In genomic region chr12:9961106-9961505, GRCh38 we compare ENCODE assay signal across 1 cellular context.
TF ChIP-seq lines count a peak whose summit lies in the region.

No MANE protein-coding gene starts in this region.

TF ChIP-seq in GM23338, 12 proteins besides CTCF, POLR2A, EP300 and RAD21 (continued from another document):
- TF ChIP-seq, protein P1, sequence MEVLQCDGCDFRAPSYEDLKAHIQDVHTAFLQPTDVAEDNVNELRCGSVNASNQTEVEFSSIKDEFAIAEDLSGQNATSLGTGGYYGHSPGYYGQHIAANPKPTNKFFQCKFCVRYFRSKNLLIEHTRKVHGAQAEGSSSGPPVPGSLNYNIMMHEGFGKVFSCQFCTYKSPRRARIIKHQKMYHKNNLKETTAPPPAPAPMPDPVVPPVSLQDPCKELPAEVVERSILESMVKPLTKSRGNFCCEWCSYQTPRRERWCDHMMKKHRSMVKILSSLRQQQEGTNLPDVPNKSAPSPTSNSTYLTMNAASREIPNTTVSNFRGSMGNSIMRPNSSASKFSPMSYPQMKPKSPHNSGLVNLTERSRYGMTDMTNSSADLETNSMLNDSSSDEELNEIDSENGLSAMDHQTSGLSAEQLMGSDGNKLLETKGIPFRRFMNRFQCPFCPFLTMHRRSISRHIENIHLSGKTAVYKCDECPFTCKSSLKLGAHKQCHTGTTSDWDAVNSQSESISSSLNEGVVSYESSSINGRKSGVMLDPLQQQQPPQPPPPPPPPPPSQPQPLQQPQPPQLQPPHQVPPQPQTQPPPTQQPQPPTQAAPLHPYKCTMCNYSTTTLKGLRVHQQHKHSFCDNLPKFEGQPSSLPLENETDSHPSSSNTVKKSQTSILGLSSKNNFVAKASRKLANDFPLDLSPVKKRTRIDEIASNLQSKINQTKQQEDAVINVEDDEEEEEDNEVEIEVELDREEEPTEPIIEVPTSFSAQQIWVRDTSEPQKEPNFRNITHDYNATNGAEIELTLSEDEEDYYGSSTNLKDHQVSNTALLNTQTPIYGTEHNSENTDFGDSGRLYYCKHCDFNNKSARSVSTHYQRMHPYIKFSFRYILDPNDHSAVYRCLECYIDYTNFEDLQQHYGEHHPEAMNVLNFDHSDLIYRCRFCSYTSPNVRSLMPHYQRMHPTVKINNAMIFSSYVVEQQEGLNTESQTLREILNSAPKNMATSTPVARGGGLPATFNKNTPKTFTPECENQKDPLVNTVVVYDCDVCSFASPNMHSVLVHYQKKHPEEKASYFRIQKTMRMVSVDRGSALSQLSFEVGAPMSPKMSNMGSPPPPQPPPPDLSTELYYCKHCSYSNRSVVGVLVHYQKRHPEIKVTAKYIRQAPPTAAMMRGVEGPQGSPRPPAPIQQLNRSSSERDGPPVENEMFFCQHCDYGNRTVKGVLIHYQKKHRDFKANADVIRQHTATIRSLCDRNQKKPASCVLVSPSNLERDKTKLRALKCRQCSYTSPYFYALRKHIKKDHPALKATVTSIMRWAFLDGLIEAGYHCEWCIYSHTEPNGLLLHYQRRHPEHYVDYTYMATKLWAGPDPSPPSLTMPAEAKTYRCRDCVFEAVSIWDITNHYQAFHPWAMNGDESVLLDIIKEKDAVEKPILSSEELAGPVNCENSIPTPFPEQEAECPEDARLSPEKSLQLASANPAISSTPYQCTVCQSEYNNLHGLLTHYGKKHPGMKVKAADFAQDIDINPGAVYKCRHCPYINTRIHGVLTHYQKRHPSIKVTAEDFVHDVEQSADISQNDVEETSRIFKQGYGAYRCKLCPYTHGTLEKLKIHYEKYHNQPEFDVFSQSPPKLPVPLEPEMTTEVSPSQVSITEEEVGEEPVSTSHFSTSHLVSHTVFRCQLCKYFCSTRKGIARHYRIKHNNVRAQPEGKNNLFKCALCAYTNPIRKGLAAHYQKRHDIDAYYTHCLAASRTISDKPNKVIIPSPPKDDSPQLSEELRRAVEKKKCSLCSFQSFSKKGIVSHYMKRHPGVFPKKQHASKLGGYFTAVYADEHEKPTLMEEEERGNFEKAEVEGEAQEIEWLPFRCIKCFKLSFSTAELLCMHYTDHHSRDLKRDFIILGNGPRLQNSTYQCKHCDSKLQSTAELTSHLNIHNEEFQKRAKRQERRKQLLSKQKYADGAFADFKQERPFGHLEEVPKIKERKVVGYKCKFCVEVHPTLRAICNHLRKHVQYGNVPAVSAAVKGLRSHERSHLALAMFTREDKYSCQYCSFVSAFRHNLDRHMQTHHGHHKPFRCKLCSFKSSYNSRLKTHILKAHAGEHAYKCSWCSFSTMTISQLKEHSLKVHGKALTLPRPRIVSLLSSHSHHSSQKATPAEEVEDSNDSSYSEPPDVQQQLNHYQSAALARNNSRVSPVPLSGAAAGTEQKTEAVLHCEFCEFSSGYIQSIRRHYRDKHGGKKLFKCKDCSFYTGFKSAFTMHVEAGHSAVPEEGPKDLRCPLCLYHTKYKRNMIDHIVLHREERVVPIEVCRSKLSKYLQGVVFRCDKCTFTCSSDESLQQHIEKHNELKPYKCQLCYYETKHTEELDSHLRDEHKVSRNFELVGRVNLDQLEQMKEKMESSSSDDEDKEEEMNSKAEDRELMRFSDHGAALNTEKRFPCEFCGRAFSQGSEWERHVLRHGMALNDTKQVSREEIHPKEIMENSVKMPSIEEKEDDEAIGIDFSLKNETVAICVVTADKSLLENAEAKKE (CRISPR knock-in tag; IDR thresholded peaks at IDR 0.05), result no peak
- no peak for TF ChIP-seq EZH2 (IDR thresholded peaks at IDR 0.05; ENCODE audit: low read depth, unreplicated experiment)
- TF ChIP-seq, protein P2, sequence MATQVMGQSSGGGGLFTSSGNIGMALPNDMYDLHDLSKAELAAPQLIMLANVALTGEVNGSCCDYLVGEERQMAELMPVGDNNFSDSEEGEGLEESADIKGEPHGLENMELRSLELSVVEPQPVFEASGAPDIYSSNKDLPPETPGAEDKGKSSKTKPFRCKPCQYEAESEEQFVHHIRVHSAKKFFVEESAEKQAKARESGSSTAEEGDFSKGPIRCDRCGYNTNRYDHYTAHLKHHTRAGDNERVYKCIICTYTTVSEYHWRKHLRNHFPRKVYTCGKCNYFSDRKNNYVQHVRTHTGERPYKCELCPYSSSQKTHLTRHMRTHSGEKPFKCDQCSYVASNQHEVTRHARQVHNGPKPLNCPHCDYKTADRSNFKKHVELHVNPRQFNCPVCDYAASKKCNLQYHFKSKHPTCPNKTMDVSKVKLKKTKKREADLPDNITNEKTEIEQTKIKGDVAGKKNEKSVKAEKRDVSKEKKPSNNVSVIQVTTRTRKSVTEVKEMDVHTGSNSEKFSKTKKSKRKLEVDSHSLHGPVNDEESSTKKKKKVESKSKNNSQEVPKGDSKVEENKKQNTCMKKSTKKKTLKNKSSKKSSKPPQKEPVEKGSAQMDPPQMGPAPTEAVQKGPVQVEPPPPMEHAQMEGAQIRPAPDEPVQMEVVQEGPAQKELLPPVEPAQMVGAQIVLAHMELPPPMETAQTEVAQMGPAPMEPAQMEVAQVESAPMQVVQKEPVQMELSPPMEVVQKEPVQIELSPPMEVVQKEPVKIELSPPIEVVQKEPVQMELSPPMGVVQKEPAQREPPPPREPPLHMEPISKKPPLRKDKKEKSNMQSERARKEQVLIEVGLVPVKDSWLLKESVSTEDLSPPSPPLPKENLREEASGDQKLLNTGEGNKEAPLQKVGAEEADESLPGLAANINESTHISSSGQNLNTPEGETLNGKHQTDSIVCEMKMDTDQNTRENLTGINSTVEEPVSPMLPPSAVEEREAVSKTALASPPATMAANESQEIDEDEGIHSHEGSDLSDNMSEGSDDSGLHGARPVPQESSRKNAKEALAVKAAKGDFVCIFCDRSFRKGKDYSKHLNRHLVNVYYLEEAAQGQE (IDR thresholded peaks at IDR 0.05; ENCODE audit: unreplicated experiment), result no peak
- TF ChIP-seq EZH2phosphoT487 (IDR thresholded peaks at IDR 0.05; ENCODE audit: unreplicated experiment), result no peak
- TF ChIP-seq ZNF114 (CRISPR knock-in tag; IDR thresholded peaks at IDR 0.05), result no peak
- TF ChIP-seq NANOG (IDR thresholded peaks at IDR 0.05; ENCODE audit: borderline replicate concordance), result no peak
